Comparison of ENCODE assay signal across 27 cellular contexts in genomic region chr12:66877886-66878285, GRCh38.
"Had no signal": no experiment of that assay in that cellular context is flagged by ENCODE, and none has a peak within 500 bp of the region (broad histone marks: within the 10 kb centered on the region; RNA-seq: fewer than 3 reads in every experiment).

No MANE protein-coding gene starts in this region.

- H3K9me3 Mint-ChIP-seq: dendritic cell treated with granulocyte-macrophage colony-stimulating factor and Interleukin-4, amounts not matched to agents 40 ng/mL and 50 ng/mL, for 4 days; memory B cell; natural killer cell; stimulated activated memory B cell treated with anti-CD40 and anti-IgM and Interleukin-4, amounts not matched to agents 10 μg/mL and 1 μg/mL and 100 μg/mL, for 72 hours had no signal

- DNase-seq: colonic mucosa; effector memory CD4-positive, alpha-beta T cell; foreskin keratinocyte; heart left ventricle; kidney; natural killer cell; occipital lobe; ovary; posterior cingulate gyrus; psoas muscle; right cardiac atrium; sigmoid colon; spleen; stimulated activated CD4-positive, alpha-beta T cell treated with anti-CD3 and anti-CD28 coated beads, Interleukin-4, amount 100 ng/mL, for 4 hours; stimulated activated naive CD8-positive, alpha-beta T cell treated with anti-CD3 and anti-CD28 coated beads, Interleukin-15, Interleukin-2, amounts not matched to agents 100 U/mL and 50 U/mL, for 24 hours; substantia nigra; upper lobe of left lung had no signal

- H3K4me3 Mint-ChIP-seq: dendritic cell treated with granulocyte-macrophage colony-stimulating factor and Interleukin-4, amounts not matched to agents 40 ng/mL and 50 ng/mL, for 4 days; memory B cell; natural killer cell; stimulated activated memory B cell treated with anti-CD40 and anti-IgM and Interleukin-4, amounts not matched to agents 10 μg/mL and 1 μg/mL and 100 μg/mL, for 72 hours had no signal

- H3K27ac ChIP-seq: colonic mucosa, esophagus muscularis mucosa, foreskin keratinocyte, gastroesophageal sphincter, heart left ventricle, hepatocyte, ovary, psoas muscle, sigmoid colon, spleen, thoracic aorta, tibial nerve, upper lobe of left lung had no signal

- H3K27me3 Mint-ChIP-seq: dendritic cell treated with granulocyte-macrophage colony-stimulating factor and Interleukin-4, amounts not matched to agents 40 ng/mL and 50 ng/mL, for 4 days had no signal

- H3K79me2 ChIP-seq: hepatocyte had no signal

- H3K4me3 ChIP-seq: colonic mucosa, esophagus muscularis mucosa, gastroesophageal sphincter, heart left ventricle, hepatocyte, lung, ovary, psoas muscle, sigmoid colon, spleen, thoracic aorta, tibial nerve, upper lobe of left lung had no signal

- H3K4me1 ChIP-seq: colonic mucosa, foreskin keratinocyte, gastroesophageal sphincter, heart left ventricle, psoas muscle, spleen, tibial nerve, upper lobe of left lung had no signal

- H3K27me3 ChIP-seq: colonic mucosa, esophagus muscularis mucosa, foreskin keratinocyte, gastroesophageal sphincter, hepatocyte, ovary, sigmoid colon, spleen, tibial nerve, upper lobe of left lung had no signal

- H3K4me1 Mint-ChIP-seq: memory B cell; natural killer cell; stimulated activated memory B cell treated with anti-CD40 and anti-IgM and Interleukin-4, amounts not matched to agents 10 μg/mL and 1 μg/mL and 100 μg/mL, for 72 hours had no signal

- H3K4me2 ChIP-seq: hepatocyte had no signal

- ATAC-seq: foreskin keratinocyte; gastroesophageal sphincter; heart left ventricle; left lobe of liver; natural killer cell; psoas muscle; right cardiac atrium; stimulated activated memory B cell treated with anti-CD40 and anti-IgM and Interleukin-4, amounts not matched to agents 10 μg/mL and 1 μg/mL and 100 μg/mL, for 72 hours; stimulated activated naive CD8-positive, alpha-beta T cell treated with anti-CD3 and anti-CD28 coated beads, Interleukin-15, Interleukin-2, amounts not matched to agents 100 U/mL and 50 U/mL, for 24 hours had no signal

- H3K36me3 Mint-ChIP-seq: memory B cell; natural killer cell; stimulated activated memory B cell treated with anti-CD40 and anti-IgM and Interleukin-4, amounts not matched to agents 10 μg/mL and 1 μg/mL and 100 μg/mL, for 72 hours had no signal

- H3K9me3 ChIP-seq: colonic mucosa, esophagus muscularis mucosa, gastroesophageal sphincter, heart left ventricle, ovary, psoas muscle, sigmoid colon, spleen, thoracic aorta, tibial nerve, upper lobe of left lung had no signal

- H3K36me3 ChIP-seq: colonic mucosa, esophagus muscularis mucosa, gastroesophageal sphincter, heart left ventricle, ovary, sigmoid colon, spleen, thoracic aorta, tibial nerve, upper lobe of left lung had no signal

- H2AFZ ChIP-seq: hepatocyte had no signal

- H3K27ac Mint-ChIP-seq: dendritic cell treated with granulocyte-macrophage colony-stimulating factor and Interleukin-4, amounts not matched to agents 40 ng/mL and 50 ng/mL, for 4 days; memory B cell; natural killer cell; stimulated activated memory B cell treated with anti-CD40 and anti-IgM and Interleukin-4, amounts not matched to agents 10 μg/mL and 1 μg/mL and 100 μg/mL, for 72 hours had no signal
